21 cellular contexts compared by ENCODE assay signal in the genomic region with DNA sequence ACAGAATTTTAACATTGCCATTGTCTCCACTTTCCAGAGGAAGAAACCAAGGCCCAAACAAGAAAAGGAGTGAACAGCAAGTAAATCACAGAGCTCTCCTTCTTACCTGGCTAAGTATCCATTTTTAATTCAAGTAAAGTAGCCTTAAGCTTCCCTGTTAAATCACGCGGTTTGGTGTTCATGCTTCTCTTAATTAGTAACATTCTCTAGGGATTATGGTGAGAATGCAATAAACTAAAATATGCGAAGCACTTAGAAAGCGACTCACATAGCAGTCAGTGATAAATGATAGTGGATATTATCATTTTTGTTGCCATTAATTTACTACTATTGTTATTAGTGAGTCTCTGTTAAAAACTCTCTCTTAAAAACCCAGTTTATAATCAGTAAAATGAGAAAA.
"Had no signal": no experiment of that assay in that cellular context is flagged by ENCODE, and none has a peak within 500 bp of the region (broad histone marks: within the 10 kb centered on the region; RNA-seq: fewer than 3 reads in every experiment).

No MANE protein-coding gene starts in this region.

- ATAC-seq: left lobe of liver; mucosa of descending colon; natural killer cell treated with Interleukin-12 subunit alpha and Interleukin-12 subunit beta and Interleukin-15 and Interleukin-18, amount 100 ng/mL, for 72 hours; pancreas; sciatic nerve; stimulated activated effector memory CD8-positive, alpha-beta T cell treated with anti-CD3 and anti-CD28 coated beads, Interleukin-12 subunit alpha, Interleukin-12 subunit beta, amount 100 ng/mL, for 72 hours had no signal

- H3K27me3 ChIP-seq: neutrophil, pancreas, stomach, thyroid gland, vagina had no signal

- H3K9me3 ChIP-seq: mucosa of descending colon, neutrophil, pancreas, stomach, thyroid gland, vagina had no signal

- H3K36me3 ChIP-seq: neutrophil, pancreas, stomach, thyroid gland, vagina had no signal

- DNase-seq: cortex of kidney; head of caudate nucleus; kidney; mucosa of descending colon; naive B cell; pancreas; retina; stimulated activated CD4-positive, alpha-beta T cell treated with anti-CD3 and anti-CD28 coated beads, Interleukin-2, amount 100 ng/mL, for 24 hours; stimulated activated CD4-positive, alpha-beta T cell treated with anti-CD3 and anti-CD28 coated beads, Interleukin-4, amount 100 ng/mL, for 24 hours; stimulated activated naive CD4-positive, alpha-beta T cell treated with Interleukin-2 at 50 U/mL for 16 hours; stomach; thyroid gland; trophoblast cell had no signal

- H3K4me3 ChIP-seq: lung, mucosa of descending colon, pancreas, stomach, thyroid gland, vagina had no signal

- H3K4me1 ChIP-seq: pancreas, stomach, thyroid gland, vagina had no signal

- FAIRE-seq: frontal cortex, kidney, pancreas had no signal

- H3K27ac ChIP-seq: neutrophil, pancreas, stomach, thyroid gland, vagina had no signal
